Comparison of ENCODE assay signal across 7 cellular contexts in genomic region chr2:193024791-193025190, GRCh38.
"Had no signal": no experiment of that assay in that cellular context is flagged by ENCODE, and none has a peak within 500 bp of the region (broad histone marks: within the 10 kb centered on the region; RNA-seq: fewer than 3 reads in every experiment).

No MANE protein-coding gene starts in this region.

- H3K4me2 ChIP-seq: KMS-11 had no signal

- H3K9ac ChIP-seq: KMS-11 had no signal

- DNase-seq: IMR-90, KBM-7, KG1 had no signal

- H3K27ac ChIP-seq: HL-60, KMS-11 had no signal

- ATAC-seq: HepG2 had no signal

- FAIRE-seq: HepG2, HTR-8/SVneo had no signal
